8 cellular contexts compared by ENCODE assay signal in genomic region chr9:94164756-94165549, GRCh38.
DNase-seq lines count a peak whose midpoint lies in the region; ATAC-seq and TF ChIP-seq lines count a peak whose summit lies in the region.

No MANE protein-coding gene starts in this region.

- H3K4me3 ChIP-seq in Caco-2 (ENCODE audit: low read depth, low read length) (no peak overlapping the region), parathyroid adenoma (ENCODE audit: low read depth, low read length) (peak overlapping the region; percentile 98)

- H3K27ac ChIP-seq in parathyroid adenoma = peak overlapping the region; percentile 80

- ATAC-seq in GM21423 (IDR thresholded peaks at IDR 0.05; ENCODE audit: unreplicated experiment) = no peak

- H3K36me3 Mint-ChIP-seq in Caco-2 (ENCODE audit: insufficient read depth, unreplicated experiment) (peaks cover 21% of the 10 kb centered on the region), brain (no peaks in the 10 kb centered on the region)

- H3K27me3 Mint-ChIP-seq in Caco-2 (ENCODE audit: insufficient read depth, unreplicated experiment) = no peaks in the 10 kb centered on the region
- H3K27me3 Mint-ChIP-seq in brain = peaks cover 13% of the 10 kb centered on the region

- BruUV-seq in Caco-2 (replicated peaks; lab: Mats Ljungman, UMichigan) = TSS peak; percentile 88

- peak overlapping the region; percentile 9 for H2AFZ ChIP-seq in parathyroid adenoma

- no peak for DNase-seq in Caco-2
- DNase-seq in Kasumi-1 (lab: John Stamatoyannopoulos, UW) = peak; percentile 75 to 79
- DNase-seq in hypothalamus (lab: John Stamatoyannopoulos, UW) = no peak
- no peak for DNase-seq in NCI-H748 treated with DMSO at 0.1 percent for 48 hours (lab: John Stamatoyannopoulos, UW)
- no peak for DNase-seq in NCI-H2196 (lab: John Stamatoyannopoulos, UW; ENCODE audit: unreplicated experiment)

- H3K9me3 ChIP-seq in Caco-2 (no peaks in the 10 kb centered on the region), parathyroid adenoma (ENCODE audit: control insufficient read depth, low read length) (no peaks in the 10 kb centered on the region)

- H3K36me3 ChIP-seq in Caco-2 (ENCODE audit: control insufficient read depth, insufficient read depth, low read length) = no peaks in the 10 kb centered on the region
- H3K36me3 ChIP-seq in parathyroid adenoma (ENCODE audit: control insufficient read depth, insufficient read depth, low read length) = no peaks in the 10 kb centered on the region

- H3K9me3 Mint-ChIP-seq in Caco-2 (ENCODE audit: unreplicated experiment) (no peaks in the 10 kb centered on the region), brain (no peaks in the 10 kb centered on the region)

- peaks cover 5% of the 10 kb centered on the region for H3K4me1 Mint-ChIP-seq in Caco-2 (ENCODE audit: low read depth, unreplicated experiment)
- peaks cover 40% of the 10 kb centered on the region for H3K4me1 Mint-ChIP-seq in brain

- TF ChIP-seq CTCF in Caco-2 (IDR thresholded peaks at IDR 0.05; ENCODE audit: insufficient read depth in 1 of 2, low read depth in 1 of 2, low read length in 1 of 2, severe bottlenecking in 1 of 2, unreplicated experiment in 1 of 2) (no peak), brain (conservative IDR thresholded peaks at IDR 0.05) (no peak), parathyroid adenoma (IDR thresholded peaks at IDR 0.05) (no peak)

- intact Hi-C loops in Caco-2 (cut with micrococcal nuclease; ENCODE audit: unreplicated experiment) = no loop called here

- H3K4me1 ChIP-seq in Caco-2 = peaks cover 6% of the 10 kb centered on the region; the same call in 1 of the 2 replicates
- peaks cover 17% of the 10 kb centered on the region for H3K4me1 ChIP-seq in parathyroid adenoma

- POLR2A ChIA-PET in Caco-2 (lab: Charles Lee) = no interaction called here

- H3K4me2 ChIP-seq in parathyroid adenoma (ENCODE audit: low read length) = peak overlapping the region; percentile 52

- H3K27ac Mint-ChIP-seq in Caco-2 (ENCODE audit: unreplicated experiment) (peak overlapping the region; percentile 85), brain (peak overlapping the region; percentile 25 to 75 (median 61))

- no peak overlapping the region for H3K9ac ChIP-seq in parathyroid adenoma

- no peaks in the 10 kb centered on the region for H3K27me3 ChIP-seq in Caco-2 (replicated peaks; ENCODE audit: control insufficient read depth, insufficient read depth, low read length)
- H3K27me3 ChIP-seq in parathyroid adenoma (ENCODE audit: control insufficient read depth, insufficient read depth, low read length) = no peaks in the 10 kb centered on the region

- CTCF ChIA-PET in Caco-2 (lab: Charles Lee) = no interaction called here

- peaks cover 4% of the 10 kb centered on the region for H3K79me2 ChIP-seq in parathyroid adenoma

- peak overlapping the region; percentile 84 for H3K4me3 Mint-ChIP-seq in Caco-2 (ENCODE audit: unreplicated experiment)
- H3K4me3 Mint-ChIP-seq in brain = peak overlapping the region; percentile 76 to 86 (median 82)

Comparison
In these comparisons a context has a peak if more than half of its experiments do, and no peak if none do; other contexts are left out.
1. DNase-seq: peak in Kasumi-1 (2 of 2); none in Caco-2 (0 of 2), hypothalamus (0 of 51), NCI-H748 treated with DMSO at 0.1 percent for 48 hours (single experiment) and NCI-H2196 (single experiment).